9 cellular contexts compared by ENCODE assay signal in genomic region chr19:4183967-4184717, GRCh38. TPM values are rescaled to one million over a fixed set of nuclear protein-coding genes. Genes with fewer than 3 reads are reported as not detected.
DNase-seq lines count a peak whose midpoint lies in the region; ATAC-seq and TF ChIP-seq lines count a peak whose summit lies in the region.
"Had no signal": no experiment of that assay in that cellular context is flagged by ENCODE, and none has a peak within 500 bp of the region (broad histone marks: within the 10 kb centered on the region; RNA-seq: fewer than 3 reads in every experiment).

No MANE protein-coding gene starts in this region.

- 49 to 50% methylated on average over 8 to 23 of the region's 23 CpGs for WGBS in body of pancreas, 2 donors

- no peak overlapping the region for H3K9ac ChIP-seq in neural progenitor cell

- peak overlapping the region; percentile 57 for H3K4me3 Mint-ChIP-seq in activated B cell treated with CpG ODN at 0.5 μM for 24 hours
- peak overlapping the region; percentile 79 for H3K4me3 Mint-ChIP-seq in neural progenitor cell

- intact Hi-C loops in activated B cell treated with CpG ODN at 0.5 μM for 24 hours (cut with micrococcal nuclease) (loop anchor here (5.0 to 10.0 kb wide), 2 partner anchors 59 to 608 kb away; partner anchors contain the start of genes FEM1A and MAP2K2), body of pancreas (cut with DNase I) (loop anchor here (10.0 kb wide), 1 partner anchor 179 kb away; the partner anchor contains the start of gene PIAS4)

- CTCF ChIA-PET in activated B cell treated with CpG ODN at 0.5 μM for 24 hours (lab: Charles Lee) = interaction anchor here (1.5 kb wide), 1 partner anchor 23 kb away, joined by 3 read pairs; no protein-coding TSS in a partner anchor

- no peak for TF ChIP-seq POLR2A in body of pancreas (IDR thresholded peaks at IDR 0.05)
- TF ChIP-seq POLR2A in erythroblast (IDR thresholded peaks at IDR 0.05; ENCODE audit: low read length) = no peak

- H3K27me3 Mint-ChIP-seq in activated B cell treated with CpG ODN at 0.5 μM for 24 hours = no peaks in the 10 kb centered on the region
- peaks cover 14% of the 10 kb centered on the region for H3K27me3 Mint-ChIP-seq in neural progenitor cell (ENCODE audit: insufficient read depth, low read depth)

- H3K36me3 ChIP-seq in neural progenitor cell (no peaks in the 10 kb centered on the region), body of pancreas (replicated peaks in 1 of 2; ENCODE audit: insufficient read depth in 1 of 2, low read depth in 2 of 2) (no peaks in the 10 kb centered on the region)

- H3K36me3 Mint-ChIP-seq in activated B cell treated with CpG ODN at 0.5 μM for 24 hours (ENCODE audit: low read depth) (peaks cover 18% of the 10 kb centered on the region), neural progenitor cell (no peaks in the 10 kb centered on the region)

- ATAC-seq in activated B cell treated with CpG ODN at 0.5 μM for 24 hours (ENCODE audit: low read depth) (no peak), body of pancreas (no peak)
- ATAC-seq: HCT116 had no signal

- no peak for TF ChIP-seq CTCF in activated B cell treated with CpG ODN at 0.5 μM for 24 hours (IDR thresholded peaks at IDR 0.05)
- TF ChIP-seq CTCF in neural progenitor cell (IDR thresholded peaks at IDR 0.05) = no peak
- TF ChIP-seq CTCF in body of pancreas (IDR thresholded peaks at IDR 0.05) = no peak

- H3K9me3 ChIP-seq in neural progenitor cell (ENCODE audit: low read depth) (no peaks in the 10 kb centered on the region), body of pancreas (no peaks in the 10 kb centered on the region)
- H3K9me3 ChIP-seq: neutrophil had no signal

- H3K4me3 ChIP-seq in neural progenitor cell (no peak overlapping the region), body of pancreas (no peak overlapping the region)

- no peak overlapping the region for H2AFZ ChIP-seq in neural progenitor cell (replicated peaks)

- H3K9me3 Mint-ChIP-seq in activated B cell treated with CpG ODN at 0.5 μM for 24 hours (no peaks in the 10 kb centered on the region), neural progenitor cell (no peaks in the 10 kb centered on the region)

- H4K20me1 ChIP-seq in neural progenitor cell (ENCODE audit: low read depth) = peaks cover 3% of the 10 kb centered on the region

- peak; percentile 42 for DNase-seq in DMS79 (lab: John Stamatoyannopoulos, UW)
- DNase-seq in NCI-H128 (lab: John Stamatoyannopoulos, UW; ENCODE audit: unreplicated experiment) = peak; percentile 21
- no peak for DNase-seq in activated B cell treated with CpG ODN at 0.5 μM for 24 hours
- DNase-seq in neural progenitor cell (ENCODE audit: low spot score) = peak; percentile 42
- no peak for DNase-seq in Kasumi-1 (lab: John Stamatoyannopoulos, UW)
- DNase-seq in body of pancreas = no peak
- DNase-seq in erythroblast (lab: John Stamatoyannopoulos, UW) = no peak

- H3K4me2 ChIP-seq in neural progenitor cell = no peak overlapping the region

- POLR2A ChIA-PET in activated B cell treated with CpG ODN at 0.5 μM for 24 hours (lab: Charles Lee) = no interaction called here

- H3K27me3 ChIP-seq in neural progenitor cell (no peaks in the 10 kb centered on the region), body of pancreas (no peaks in the 10 kb centered on the region)

- no peak overlapping the region for H3K27ac ChIP-seq in neural progenitor cell
- H3K27ac ChIP-seq in body of pancreas = no peak overlapping the region
- H3K27ac ChIP-seq: neutrophil had no signal

- no peak overlapping the region for H3K27ac Mint-ChIP-seq in activated B cell treated with CpG ODN at 0.5 μM for 24 hours
- no peak overlapping the region for H3K27ac Mint-ChIP-seq in neural progenitor cell

- H3K4me1 ChIP-seq in neural progenitor cell (no peaks in the 10 kb centered on the region), body of pancreas (peaks cover 30% of the 10 kb centered on the region)

- peaks cover 35% of the 10 kb centered on the region for H3K4me1 Mint-ChIP-seq in activated B cell treated with CpG ODN at 0.5 μM for 24 hours
- H3K4me1 Mint-ChIP-seq in neural progenitor cell = peaks cover 11% of the 10 kb centered on the region

- H3K79me2 ChIP-seq in neural progenitor cell (ENCODE audit: low read depth) = peaks cover 10% of the 10 kb centered on the region

- H3F3A ChIP-seq in neural progenitor cell (ENCODE audit: low read depth) = peaks cover 11% of the 10 kb centered on the region

RNA-seq across cellular contexts. Expression of gene ANKRD24, which starts 1.7 kb away (rescaled TPM):
- 0.42 and 0.49 TPM in 2 replicates for total RNA-seq in activated B cell treated with CpG ODN at 0.5 μM for 24 hours
- total RNA-seq in neural progenitor cell (ENCODE audit: low replicate concordance) = 0.15 and 2.3 TPM in 2 replicates
- 1 to 10 TPM; 2.1 to 3.6 TPM for total RNA-seq in body of pancreas

RNA-seq across cellular contexts. Expression of gene SIRT6, which starts 1.8 kb away (rescaled TPM):
- total RNA-seq in activated B cell treated with CpG ODN at 0.5 μM for 24 hours (34.1 and 36.8 TPM in 2 replicates), neural progenitor cell (ENCODE audit: low replicate concordance) (20.1 and 27.6 TPM in 2 replicates), body of pancreas (10 to 100 TPM; 13.2 to 54.1 TPM)

RNA-seq across cellular contexts. Expression of gene CREB3L3, which starts 30.7 kb away (rescaled TPM):
- total RNA-seq in activated B cell treated with CpG ODN at 0.5 μM for 24 hours = not detected in 2 replicates
- 0.06 TPM in 1 of 2 replicates, not detected in the other for total RNA-seq in neural progenitor cell (ENCODE audit: low replicate concordance)
- under 1 TPM in 1 of 2 donors, not detected in 1; 0.52 TPM for total RNA-seq in body of pancreas

RNA-seq across cellular contexts. Expression of gene EBI3, which starts 45.2 kb away (rescaled TPM):
- total RNA-seq in activated B cell treated with CpG ODN at 0.5 μM for 24 hours (177 and 186 TPM in 2 replicates), neural progenitor cell (ENCODE audit: low replicate concordance) (not detected in 2 replicates), body of pancreas (10 to 100 TPM in 1 of 2 donors, under 1 TPM in 1; 0.99 to 27.5 TPM)

Comparison
In these comparisons a context has a peak if more than half of its experiments do, and no peak if none do; other contexts are left out.
1. DNase-seq: peak in DMS79 (single experiment), NCI-H128 (single experiment) and neural progenitor cell (single experiment); none in activated B cell treated with CpG ODN at 0.5 μM for 24 hours (single experiment), Kasumi-1 (0 of 2), body of pancreas (0 of 4) and erythroblast (0 of 2).